In genomic region chr5:59489551-59489950, GRCh38 we compare ENCODE assay signal across 19 cellular contexts.
DNase-seq lines count a peak whose midpoint lies in the region; ATAC-seq, FAIRE-seq and TF ChIP-seq lines count a peak whose summit lies in the region.
"Had no signal": no experiment of that assay in that cellular context is flagged by ENCODE, and none has a peak within 500 bp of the region (broad histone marks: within the 10 kb centered on the region; RNA-seq: fewer than 3 reads in every experiment).

No MANE protein-coding gene starts in this region.

- no peaks in the 10 kb centered on the region for H3K9me3 Mint-ChIP-seq in activated CD4-positive, alpha-beta T cell treated with anti-CD3 and anti-CD28 coated beads for 36 hours (ENCODE audit: low read depth)
- H3K9me3 Mint-ChIP-seq in WTC11, result no peaks in the 10 kb centered on the region
- H3K9me3 Mint-ChIP-seq: H9, IgD-negative memory B cell had no signal

- H3K9me2 ChIP-seq in Loucy (replicated peaks; ENCODE audit: low read depth, low read length), result no peaks in the 10 kb centered on the region

- peaks cover 4% of the 10 kb centered on the region for H3K27me3 Mint-ChIP-seq in activated CD4-positive, alpha-beta T cell treated with anti-CD3 and anti-CD28 coated beads for 36 hours
- no peaks in the 10 kb centered on the region for H3K27me3 Mint-ChIP-seq in WTC11 (ENCODE audit: low read depth)
- H3K27me3 Mint-ChIP-seq: IgD-negative memory B cell had no signal

- no peaks in the 10 kb centered on the region for H3K4me1 ChIP-seq in Loucy (ENCODE audit: insufficient read depth, low read length, poor library complexity, severe bottlenecking)

- DNase-seq in bronchial epithelial cell (ENCODE audit: low read depth), result peak; percentile 12
- peak; percentile 27 for DNase-seq in medulla oblongata (ENCODE audit: extremely low spot score)
- DNase-seq in stromal cell of bone marrow (ENCODE audit: low read depth), result peak; percentile 3
- no peak for DNase-seq in activated CD4-positive, alpha-beta T cell treated with anti-CD3 and anti-CD28 coated beads for 36 hours
- no peak for DNase-seq in COLO668 (lab: John Stamatoyannopoulos, UW; ENCODE audit: unreplicated experiment)
- DNase-seq in WTC11 (ENCODE audit: low spot score), result no peak
- DNase-seq: AML-193, DMS79 treated with DMSO at 0.1 percent for 48 hours, H9, Karpas-422, NCI-H1105, NCI-H2081, NCI-H510A, NCI-H774, OCI-M1, SHP77 had no signal

- intact Hi-C loops in activated CD4-positive, alpha-beta T cell treated with anti-CD3 and anti-CD28 coated beads for 36 hours (cut with DNase I, micrococcal nuclease), result no loop called here

- CTCF ChIA-PET in activated CD4-positive, alpha-beta T cell treated with anti-CD3 and anti-CD28 coated beads for 36 hours (lab: Charles Lee), result interaction anchor here (0.8 to 1.7 kb wide), 3 partner anchors 99 to 109 kb away, joined by 3 to 7 read pairs (median 5); no protein-coding TSS in a partner anchor
- CTCF ChIA-PET in WTC11 (lab: Charles Lee), result no interaction called here

- no peaks in the 10 kb centered on the region for H3F3A ChIP-seq in Loucy (ENCODE audit: low read depth)

- H3K4me2 ChIP-seq in Loucy (ENCODE audit: low read depth, low read length, poor library complexity, severe bottlenecking), result no peak overlapping the region

- no peaks in the 10 kb centered on the region for H4K20me1 ChIP-seq in Loucy (ENCODE audit: insufficient read depth, low read length, poor library complexity, severe bottlenecking)

- 0 out of 2 replicates have a peak overlapping the region, but pooled peaks have one; percentile 53 for H2AFZ ChIP-seq in Loucy (ENCODE audit: low read length)

- no peaks in the 10 kb centered on the region for H3K9me3 ChIP-seq in Loucy (ENCODE audit: insufficient read depth, low read depth, low read length)

- TF ChIP-seq CTCF in Loucy (conservative IDR thresholded peaks at IDR 0.05; ENCODE audit: low read length), result no peak
- TF ChIP-seq CTCF in bronchial epithelial cell (IDR thresholded peaks at IDR 0.05; ENCODE audit: insufficient read depth, low read length, severe bottlenecking), result no peak
- TF ChIP-seq CTCF in WTC11 (IDR thresholded peaks at IDR 0.05), result no peak

- no peak for ATAC-seq in activated CD4-positive, alpha-beta T cell treated with anti-CD3 and anti-CD28 coated beads for 36 hours
- no peak for ATAC-seq in WTC11
- ATAC-seq: SK-N-SH treated with all-trans-retinoic acid at 6 μM for 48 hours had no signal

- H3K36me3 Mint-ChIP-seq in activated CD4-positive, alpha-beta T cell treated with anti-CD3 and anti-CD28 coated beads for 36 hours (ENCODE audit: low read depth), result no peaks in the 10 kb centered on the region
- no peaks in the 10 kb centered on the region for H3K36me3 Mint-ChIP-seq in WTC11
- H3K36me3 Mint-ChIP-seq: IgD-negative memory B cell had no signal

- no peaks in the 10 kb centered on the region for H3K79me2 ChIP-seq in Loucy (ENCODE audit: insufficient read depth, low read length)

- no peak overlapping the region for H3K27ac Mint-ChIP-seq in activated CD4-positive, alpha-beta T cell treated with anti-CD3 and anti-CD28 coated beads for 36 hours
- no peak overlapping the region for H3K27ac Mint-ChIP-seq in WTC11
- H3K27ac Mint-ChIP-seq: H9, IgD-negative memory B cell had no signal

- H3K9ac ChIP-seq in Loucy (ENCODE audit: low read depth, low read length, poor library complexity, severe bottlenecking), result no peak overlapping the region

- H3K4me3 Mint-ChIP-seq in activated CD4-positive, alpha-beta T cell treated with anti-CD3 and anti-CD28 coated beads for 36 hours, result no peak overlapping the region
- no peak overlapping the region for H3K4me3 Mint-ChIP-seq in WTC11
- H3K4me3 Mint-ChIP-seq: H9, IgD-negative memory B cell had no signal

- H3K4me1 Mint-ChIP-seq in activated CD4-positive, alpha-beta T cell treated with anti-CD3 and anti-CD28 coated beads for 36 hours, result peaks cover 15% of the 10 kb centered on the region
- H3K4me1 Mint-ChIP-seq in WTC11, result peaks cover 15% of the 10 kb centered on the region

- POLR2A ChIA-PET in activated CD4-positive, alpha-beta T cell treated with anti-CD3 and anti-CD28 coated beads for 36 hours (lab: Charles Lee), result no interaction called here
- POLR2A ChIA-PET in WTC11 (lab: Charles Lee), result no interaction called here

- no peak for FAIRE-seq in bronchial epithelial cell (lab: Jason Lieb, UNC)

- H3K36me3 ChIP-seq in Loucy (ENCODE audit: insufficient read depth, low read length) (no peaks in the 10 kb centered on the region), bronchial epithelial cell (ENCODE audit: control insufficient read depth, insufficient read depth, low read length) (no peaks in the 10 kb centered on the region)

- H3K27me3 ChIP-seq in Loucy (ENCODE audit: insufficient read depth, low read length, poor library complexity, severe bottlenecking) (no peaks in the 10 kb centered on the region), bronchial epithelial cell (ENCODE audit: control insufficient read depth, insufficient read depth, low read length) (no peaks in the 10 kb centered on the region)

- H3K4me3 ChIP-seq in Loucy (ENCODE audit: low read length, poor library complexity, severe bottlenecking), result no peak overlapping the region
- no peak overlapping the region for H3K4me3 ChIP-seq in bronchial epithelial cell (ENCODE audit: low read depth, low read length)

TF ChIP-seq in WTC11, 78 proteins besides CTCF, POLR2A, EP300 and RAD21 (continues in another document):
- TF ChIP-seq FOXK1 (CRISPR knock-in tag; IDR thresholded peaks at IDR 0.05), result no peak
- TF ChIP-seq TP53 (CRISPR knock-in tag; IDR thresholded peaks at IDR 0.05), result no peak
- no peak for TF ChIP-seq MYBL2 (CRISPR knock-in tag; IDR thresholded peaks at IDR 0.05)
- no peak for TF ChIP-seq ZNF232 (CRISPR knock-in tag; IDR thresholded peaks at IDR 0.05)
- TF ChIP-seq, protein P1, sequence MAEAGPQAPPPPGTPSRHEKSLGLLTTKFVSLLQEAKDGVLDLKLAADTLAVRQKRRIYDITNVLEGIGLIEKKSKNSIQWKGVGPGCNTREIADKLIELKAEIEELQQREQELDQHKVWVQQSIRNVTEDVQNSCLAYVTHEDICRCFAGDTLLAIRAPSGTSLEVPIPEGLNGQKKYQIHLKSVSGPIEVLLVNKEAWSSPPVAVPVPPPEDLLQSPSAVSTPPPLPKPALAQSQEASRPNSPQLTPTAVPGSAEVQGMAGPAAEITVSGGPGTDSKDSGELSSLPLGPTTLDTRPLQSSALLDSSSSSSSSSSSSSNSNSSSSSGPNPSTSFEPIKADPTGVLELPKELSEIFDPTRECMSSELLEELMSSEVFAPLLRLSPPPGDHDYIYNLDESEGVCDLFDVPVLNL (CRISPR knock-in tag; IDR thresholded peaks at IDR 0.05; ENCODE audit: borderline replicate concordance, low read depth), result no peak
- TF ChIP-seq, protein P2, sequence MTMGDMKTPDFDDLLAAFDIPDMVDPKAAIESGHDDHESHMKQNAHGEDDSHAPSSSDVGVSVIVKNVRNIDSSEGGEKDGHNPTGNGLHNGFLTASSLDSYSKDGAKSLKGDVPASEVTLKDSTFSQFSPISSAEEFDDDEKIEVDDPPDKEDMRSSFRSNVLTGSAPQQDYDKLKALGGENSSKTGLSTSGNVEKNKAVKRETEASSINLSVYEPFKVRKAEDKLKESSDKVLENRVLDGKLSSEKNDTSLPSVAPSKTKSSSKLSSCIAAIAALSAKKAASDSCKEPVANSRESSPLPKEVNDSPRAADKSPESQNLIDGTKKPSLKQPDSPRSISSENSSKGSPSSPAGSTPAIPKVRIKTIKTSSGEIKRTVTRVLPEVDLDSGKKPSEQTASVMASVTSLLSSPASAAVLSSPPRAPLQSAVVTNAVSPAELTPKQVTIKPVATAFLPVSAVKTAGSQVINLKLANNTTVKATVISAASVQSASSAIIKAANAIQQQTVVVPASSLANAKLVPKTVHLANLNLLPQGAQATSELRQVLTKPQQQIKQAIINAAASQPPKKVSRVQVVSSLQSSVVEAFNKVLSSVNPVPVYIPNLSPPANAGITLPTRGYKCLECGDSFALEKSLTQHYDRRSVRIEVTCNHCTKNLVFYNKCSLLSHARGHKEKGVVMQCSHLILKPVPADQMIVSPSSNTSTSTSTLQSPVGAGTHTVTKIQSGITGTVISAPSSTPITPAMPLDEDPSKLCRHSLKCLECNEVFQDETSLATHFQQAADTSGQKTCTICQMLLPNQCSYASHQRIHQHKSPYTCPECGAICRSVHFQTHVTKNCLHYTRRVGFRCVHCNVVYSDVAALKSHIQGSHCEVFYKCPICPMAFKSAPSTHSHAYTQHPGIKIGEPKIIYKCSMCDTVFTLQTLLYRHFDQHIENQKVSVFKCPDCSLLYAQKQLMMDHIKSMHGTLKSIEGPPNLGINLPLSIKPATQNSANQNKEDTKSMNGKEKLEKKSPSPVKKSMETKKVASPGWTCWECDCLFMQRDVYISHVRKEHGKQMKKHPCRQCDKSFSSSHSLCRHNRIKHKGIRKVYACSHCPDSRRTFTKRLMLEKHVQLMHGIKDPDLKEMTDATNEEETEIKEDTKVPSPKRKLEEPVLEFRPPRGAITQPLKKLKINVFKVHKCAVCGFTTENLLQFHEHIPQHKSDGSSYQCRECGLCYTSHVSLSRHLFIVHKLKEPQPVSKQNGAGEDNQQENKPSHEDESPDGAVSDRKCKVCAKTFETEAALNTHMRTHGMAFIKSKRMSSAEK (CRISPR knock-in tag; IDR thresholded peaks at IDR 0.05; ENCODE audit: borderline replicate concordance), result no peak
- no peak for TF ChIP-seq IRF2 (CRISPR knock-in tag; IDR thresholded peaks at IDR 0.05; ENCODE audit: borderline replicate concordance, low read depth)
- no peak for TF ChIP-seq GTF2I (CRISPR knock-in tag; conservative IDR thresholded peaks at IDR 0.05)
- no peak for TF ChIP-seq E2F1 (CRISPR knock-in tag; IDR thresholded peaks at IDR 0.05)
- TF ChIP-seq ATF1 (CRISPR knock-in tag; IDR thresholded peaks at IDR 0.05), result no peak
- no peak for TF ChIP-seq NR1H2 (CRISPR knock-in tag; IDR thresholded peaks at IDR 0.05)

Comparison
In these comparisons a context has a peak if more than half of its experiments do, and no peak if none do; other contexts are left out.
1. DNase-seq: peak in bronchial epithelial cell (single experiment), medulla oblongata (single experiment) and stromal cell of bone marrow (single experiment); none in activated CD4-positive, alpha-beta T cell treated with anti-CD3 and anti-CD28 coated beads for 36 hours (single experiment), COLO668 (single experiment) and WTC11 (single experiment).